Comparison of ENCODE assay signal across 16 cellular contexts in the genomic region with DNA sequence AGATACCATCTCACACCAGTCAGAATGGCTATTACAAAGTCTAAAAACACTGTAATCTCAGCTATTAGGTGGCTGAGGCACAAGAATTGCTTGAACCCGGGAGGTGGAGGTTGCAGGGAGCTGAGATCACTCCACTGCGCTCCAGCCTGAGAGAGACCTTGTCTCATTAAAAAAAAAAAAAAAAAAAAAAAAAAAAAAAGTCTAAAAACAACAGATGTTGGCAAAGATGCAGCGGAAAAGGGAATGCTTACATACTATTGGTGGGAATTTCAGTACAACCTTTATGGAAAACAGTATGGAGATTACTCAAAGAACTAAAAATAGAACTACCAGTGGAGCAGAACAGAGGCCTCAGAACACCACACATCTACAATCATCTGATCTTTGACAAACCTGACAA.
"Had no signal": no experiment of that assay in that cellular context is flagged by ENCODE, and none has a peak within 500 bp of the region (broad histone marks: within the 10 kb centered on the region; RNA-seq: fewer than 3 reads in every experiment).

No MANE protein-coding gene starts in this region.

- H3K27ac Mint-ChIP-seq: activated naive CD4-positive, alpha-beta T cell treated with anti-CD3 and anti-CD28 coated beads, Interleukin-2, amount 50 U/mL, for 72 hours; activated T-cell treated with anti-CD3 and anti-CD28 coated beads, Interleukin-2, amount 50 U/mL, for 72 hours; brain; T-helper 17 cell had no signal

- ATAC-seq: activated naive CD4-positive, alpha-beta T cell treated with anti-CD3 and anti-CD28 coated beads, Interleukin-2, amount 50 U/mL, for 72 hours; activated T-cell treated with anti-CD3 and anti-CD28 coated beads, Interleukin-2, amount 50 U/mL, for 72 hours; heart right ventricle; T-helper 17 cell had no signal

- DNase-seq: activated CD4-positive, alpha-beta T cell treated with anti-CD3 and anti-CD28 coated beads for 1 hour; activated gamma-delta T cell treated with Interleukin-2 at 50 U/mL for 16 hours; activated T-cell treated with anti-CD3 and anti-CD28 coated beads, Interleukin-2, amount 50 U/mL, for 72 hours; central memory CD4-positive, alpha-beta T cell; colonic mucosa; erythroblast; heart right ventricle; left ventricle myocardium inferior; occipital lobe; stimulated activated CD4-positive, alpha-beta T cell treated with anti-CD3 and anti-CD28 coated beads, Interleukin-2, amount 100 ng/mL, for 24 hours; stimulated activated naive CD4-positive, alpha-beta T cell treated with Interleukin-2 at 50 U/mL for 16 hours; T-helper 17 cell; thyroid gland; WERI-Rb-1 had no signal

- H3K4me3 ChIP-seq: colonic mucosa, heart right ventricle, left ventricle myocardium inferior, thyroid gland had no signal

- H3K36me3 Mint-ChIP-seq: activated naive CD4-positive, alpha-beta T cell treated with anti-CD3 and anti-CD28 coated beads, Interleukin-2, amount 50 U/mL, for 72 hours; brain had no signal

- H3K9me3 Mint-ChIP-seq: activated naive CD4-positive, alpha-beta T cell treated with anti-CD3 and anti-CD28 coated beads, Interleukin-2, amount 50 U/mL, for 72 hours; brain had no signal

- H3K27me3 Mint-ChIP-seq: T-helper 17 cell had no signal

- H3K4me3 Mint-ChIP-seq: activated T-cell treated with anti-CD3 and anti-CD28 coated beads, Interleukin-2, amount 50 U/mL, for 72 hours; brain; T-helper 17 cell had no signal
